Comparison of ENCODE assay signal across 8 cellular contexts in genomic region chr10:73117976-73118743, GRCh38. TPM values are rescaled to one million over a fixed set of nuclear protein-coding genes. Genes with fewer than 3 reads are reported as not detected.
A peak's percentile ranks its signal among the peaks of the same experiment; 100 is the strongest.
DNase-seq lines count a peak whose midpoint lies in the region; ATAC-seq and TF ChIP-seq lines count a peak whose summit lies in the region.

No MANE protein-coding gene starts in this region.

- POLR2A ChIA-PET in A673 (lab: Charles Lee; ENCODE audit: low non-redundant PET): no interaction called here

- H2BK12ac ChIP-seq in trophoblast cell (ENCODE audit: low read length): peak overlapping the region; percentile 84

- 61 to 63% methylated on average over 5 of the region's 5 CpGs for WGBS in body of pancreas, 2 donors
- WGBS in trophoblast cell (ENCODE audit: extremely low coverage, insufficient coverage, insufficient read length): no CpG with 5 or more reads among the region's 5 CpGs

- peak; percentile 29 for DNase-seq in A673 (ENCODE audit: low spot score)
- no peak for DNase-seq in body of pancreas
- DNase-seq in trophoblast cell: peak; percentile 18 to 60
- no peak for DNase-seq in retina
- no peak for DNase-seq in NCI-H1436 (lab: John Stamatoyannopoulos, UW)
- no peak for DNase-seq in NK-92 treated with Interleukin-12 subunit alpha and Interleukin-12 subunit beta, amount 100 ng/mL, for 24 hours (lab: John Stamatoyannopoulos, UW)

- TF ChIP-seq CTCF in A673 (conservative IDR thresholded peaks at IDR 0.05; ENCODE audit: low read depth, low read length): no peak
- no peak for TF ChIP-seq CTCF in body of pancreas (IDR thresholded peaks at IDR 0.05)

- H2AFZ ChIP-seq in trophoblast cell (ENCODE audit: insufficient read depth, low read length, poor library complexity): no peak overlapping the region

- H4K8ac ChIP-seq in trophoblast cell (ENCODE audit: low read depth, low read length): peak overlapping the region; percentile 73

- no TSS peak for BruUV-seq in A673 (replicated peaks; lab: Mats Ljungman, UMichigan)

- TF ChIP-seq POLR2A in body of pancreas (IDR thresholded peaks at IDR 0.05): no peak

- H2BK120ac ChIP-seq in trophoblast cell (ENCODE audit: insufficient read depth, low read length, poor library complexity): peak overlapping the region; percentile 66

- no peaks in the 10 kb centered on the region for H3K4me1 ChIP-seq in A673 (ENCODE audit: insufficient read depth, low read length, poor library complexity, severe bottlenecking)
- peaks cover 11% of the 10 kb centered on the region for H3K4me1 ChIP-seq in body of pancreas
- peaks cover 3 to 5% of the 10 kb centered on the region in 2 experiments for H3K4me1 ChIP-seq in trophoblast cell (ENCODE audit: control insufficient read depth in 1 of 2, insufficient read depth in 2 of 2, low read length in 2 of 2)

- CTCF ChIA-PET in A673 (lab: Charles Lee): no interaction called here

- H3K27me3 ChIP-seq in A673 (replicated peaks; ENCODE audit: insufficient read depth, low read depth, low read length, poor library complexity) (no peaks in the 10 kb centered on the region), body of pancreas (no peaks in the 10 kb centered on the region), trophoblast cell (ENCODE audit: insufficient read depth, low read length) (no peaks in the 10 kb centered on the region)

- H3K9me3 ChIP-seq in A673 (ENCODE audit: low read depth, low read length, poor library complexity, severe bottlenecking) (no peaks in the 10 kb centered on the region), body of pancreas (no peaks in the 10 kb centered on the region), trophoblast cell (ENCODE audit: insufficient read depth, low read depth, low read length) (no peaks in the 10 kb centered on the region)

- H3K27ac ChIP-seq in A673 (ENCODE audit: low read depth, low read length, poor library complexity, severe bottlenecking) (no peak overlapping the region), body of pancreas (peak overlapping the region in 2 of 4 donors; percentile 0 to 17), trophoblast cell (ENCODE audit: low read depth, low read length) (peak overlapping the region; percentile 90)

- H3K18ac ChIP-seq in trophoblast cell (ENCODE audit: low read length): no peak overlapping the region

- no peak overlapping the region for H3K4ac ChIP-seq in trophoblast cell (ENCODE audit: low read depth, low read length)

- no peak overlapping the region for H3K9ac ChIP-seq in trophoblast cell (ENCODE audit: low read length)

- H3K4me3 ChIP-seq in A673 (ENCODE audit: low read depth, low read length, poor library complexity, severe bottlenecking): no peak overlapping the region
- H3K4me3 ChIP-seq in body of pancreas: no peak overlapping the region
- H3K4me3 ChIP-seq in trophoblast cell (ENCODE audit: low read depth, low read length): no peak overlapping the region

- no peak overlapping the region for H3K14ac ChIP-seq in trophoblast cell (ENCODE audit: low read length)

- H4K91ac ChIP-seq in trophoblast cell (ENCODE audit: low read depth, low read length): peak overlapping the region; percentile 77

- H3K79me1 ChIP-seq in trophoblast cell (ENCODE audit: low read length): no peaks in the 10 kb centered on the region

- peak overlapping the region; percentile 37 for H2BK5ac ChIP-seq in trophoblast cell (ENCODE audit: low read depth, low read length, poor library complexity)

- H3K79me2 ChIP-seq in trophoblast cell (ENCODE audit: control insufficient read depth, insufficient read depth, low read length, poor library complexity): no peaks in the 10 kb centered on the region

- peak overlapping the region; percentile 54 for H4K12ac ChIP-seq in trophoblast cell (ENCODE audit: low read depth, low read length)

- peak overlapping the region; percentile 47 for H3K4me2 ChIP-seq in trophoblast cell (ENCODE audit: low read length)

- H3K36me3 ChIP-seq in A673 (ENCODE audit: insufficient read depth, low read length, poor library complexity, severe bottlenecking) (no peaks in the 10 kb centered on the region), body of pancreas (replicated peaks in 1 of 2; ENCODE audit: insufficient read depth in 1 of 2, low read depth in 2 of 2) (no peaks in the 10 kb centered on the region), trophoblast cell (ENCODE audit: control insufficient read depth in 1 of 2, insufficient read depth in 2 of 2, low read length in 2 of 2) (peaks cover 3 to 6% of the 10 kb centered on the region in 2 experiments)

- H2AK5ac ChIP-seq in trophoblast cell (ENCODE audit: low read length): no peak overlapping the region

- H3K23ac ChIP-seq in trophoblast cell (ENCODE audit: low read length): no peak overlapping the region

- ATAC-seq in GM19328 (IDR thresholded peaks at IDR 0.05; ENCODE audit: unreplicated experiment) (peak; percentile 68), HG03280 (IDR thresholded peaks at IDR 0.05; ENCODE audit: unreplicated experiment) (peak; percentile 79), body of pancreas (peak; percentile 67)

- intact Hi-C loops in A673 (cut with micrococcal nuclease; ENCODE audit: unreplicated experiment): no loop called here
- intact Hi-C loops in body of pancreas (cut with DNase I): no loop called here

RNA-seq across cellular contexts. Expression of gene NUDT13, which starts 7.9 kb away (rescaled TPM):
- total RNA-seq in A673 (2021): 2.0 and 2.1 TPM in 2 replicates
- 1 to 10 TPM; 2.3 to 3.3 TPM for total RNA-seq in body of pancreas
- polyA plus RNA-seq in trophoblast cell (2013): 0.96 and 1.4 TPM in 2 replicates

RNA-seq across cellular contexts. Expression of gene P4HA1, which starts 21.5 kb away (rescaled TPM):
- total RNA-seq in A673 (2021): 31.6 and 36.5 TPM in 2 replicates
- 10 to 100 TPM; 11.9 to 21.5 TPM for total RNA-seq in body of pancreas
- polyA plus RNA-seq in trophoblast cell (2013): 103 TPM in 2 replicates

RNA-seq across cellular contexts. Expression of gene ECD, which starts 49.6 kb away (rescaled TPM):
- total RNA-seq in A673 (2021) (37.3 and 37.4 TPM in 2 replicates), body of pancreas (10 to 100 TPM; 14.8 to 19.8 TPM)
- 26.9 and 27.4 TPM in 2 replicates for polyA plus RNA-seq in trophoblast cell (2013)

RNA-seq across cellular contexts. Expression of gene FAM149B1, which starts 49.8 kb away (rescaled TPM):
- total RNA-seq in A673 (2021) (10.9 and 13.4 TPM in 2 replicates), body of pancreas (10 to 100 TPM in 1 of 2 donors, 1 to 10 TPM in 1; 4.9 to 17.1 TPM)
- 28.6 and 31.3 TPM in 2 replicates for polyA plus RNA-seq in trophoblast cell (2013)

Comparison
In these comparisons a context has a peak if more than half of its experiments do, and no peak if none do; other contexts are left out.
1. DNase-seq: peak in A673 (single experiment) and trophoblast cell (2 of 2); none in body of pancreas (0 of 4), retina (single experiment), NCI-H1436 (single experiment) and NK-92 treated with Interleukin-12 subunit alpha and Interleukin-12 subunit beta, amount 100 ng/mL, for 24 hours (single experiment).
2. Peak in every context shown above with its lines, with median percentiles within 50 percentile points of each other: ATAC-seq.